In genomic region chr5:61447780-61448495, GRCh38 we compare ENCODE assay signal across 23 cellular contexts.
"Had no signal": no experiment of that assay in that cellular context is flagged by ENCODE, and none has a peak within 500 bp of the region (broad histone marks: within the 10 kb centered on the region; RNA-seq: fewer than 3 reads in every experiment).

No MANE protein-coding gene starts in this region.

- FAIRE-seq: astrocyte had no signal

- ATAC-seq: activated CD8-positive, alpha-beta memory T cell treated with anti-CD3 and anti-CD28 coated beads, Interleukin-2, amount 10 ng/mL, durations not matched to agents 7 days and 5 days had no signal

- H3K4me3 Mint-ChIP-seq: activated B cell treated with CpG ODN at 0.5 μM for 24 hours; activated CD4-positive, alpha-beta T cell treated with anti-CD3 and anti-CD28 coated beads, Interleukin-2, amount 10 ng/mL, durations not matched to agents 24 days and 14 days; activated CD8-positive, alpha-beta memory T cell treated with anti-CD3 and anti-CD28 coated beads, Interleukin-2, amount 10 ng/mL, durations not matched to agents 7 days and 5 days; activated naive CD4-positive, alpha-beta T cell treated with anti-CD3 and anti-CD28 coated beads for 36 hours; activated naive CD8-positive, alpha-beta T cell; activated T-cell treated with anti-CD3 and anti-CD28 coated beads, Interleukin-2, amount 50 U/mL, for 24 hours; brain; T-helper 1 cell treated with Interleukin-12 subunit alpha and Interleukin-12 subunit beta and Interleukin-4 antibody, amounts not matched to agents 30 μg/mL and 1 μg/mL, for 36 hours had no signal

- H3K27me3 Mint-ChIP-seq: activated B cell treated with CpG ODN at 0.5 μM for 24 hours; activated CD4-positive, alpha-beta T cell treated with anti-CD3 and anti-CD28 coated beads, Interleukin-2, amount 10 ng/mL, durations not matched to agents 24 days and 14 days; activated CD8-positive, alpha-beta memory T cell treated with anti-CD3 and anti-CD28 coated beads, Interleukin-2, amount 10 ng/mL, durations not matched to agents 7 days and 5 days; activated naive CD8-positive, alpha-beta T cell; activated T-cell treated with anti-CD3 and anti-CD28 coated beads, Interleukin-2, amount 50 U/mL, for 24 hours; brain had no signal

- DNase-seq: activated B cell treated with CpG ODN at 0.5 μM for 24 hours; activated CD4-positive, alpha-beta T cell treated with anti-CD3 and anti-CD28 coated beads for 1 hour; activated CD4-positive, alpha-beta T cell treated with anti-CD3 and anti-CD28 coated beads, Interleukin-2, amount 10 ng/mL, durations not matched to agents 24 days and 14 days; activated CD4-positive, alpha-beta T cell treated with anti-CD3 and anti-CD28 coated beads, Interleukin-2, amount 50 U/mL, for 48 hours; activated CD8-positive, alpha-beta memory T cell treated with anti-CD3 and anti-CD28 coated beads, Interleukin-2, amount 10 ng/mL, durations not matched to agents 7 days and 5 days; activated effector memory CD4-positive, alpha-beta T cell treated with anti-CD3 and anti-CD28 coated beads, Interleukin-2, amount 50 U/mL, for 16 hours; activated naive CD4-positive, alpha-beta T cell treated with anti-CD3 and anti-CD28 coated beads for 36 hours; activated T-cell treated with anti-CD3 and anti-CD28 coated beads, Interleukin-2, amount 50 U/mL, for 24 hours; amygdala; MM.1S; NCI-H1092; NCI-H1417 treated with DMSO at 0.1 percent for 48 hours; NCI-H1694; NCI-H2029 treated with DMSO at 0.1 percent for 48 hours; NCI-H510A treated with DMSO at 0.1 percent for 48 hours; PC-9; SHP77 treated with DMSO at 0.1 percent for 48 hours had no signal

- H3K27ac ChIP-seq: cardiac muscle cell, KMS-11, PC-9 had no signal

- H3K27ac Mint-ChIP-seq: activated B cell treated with CpG ODN at 0.5 μM for 24 hours; activated CD4-positive, alpha-beta T cell treated with anti-CD3 and anti-CD28 coated beads, Interleukin-2, amount 10 ng/mL, durations not matched to agents 24 days and 14 days; activated CD8-positive, alpha-beta memory T cell treated with anti-CD3 and anti-CD28 coated beads, Interleukin-2, amount 10 ng/mL, durations not matched to agents 7 days and 5 days; activated naive CD4-positive, alpha-beta T cell treated with anti-CD3 and anti-CD28 coated beads for 36 hours; activated naive CD8-positive, alpha-beta T cell; activated T-cell treated with anti-CD3 and anti-CD28 coated beads, Interleukin-2, amount 50 U/mL, for 24 hours; T-helper 1 cell treated with Interleukin-12 subunit alpha and Interleukin-12 subunit beta and Interleukin-4 antibody, amounts not matched to agents 30 μg/mL and 1 μg/mL, for 36 hours had no signal
